7 cellular contexts compared by ENCODE assay signal in genomic region chr1:112675728-112676381, GRCh38. TPM values are rescaled to one million over a fixed set of nuclear protein-coding genes. Genes with fewer than 3 reads are reported as not detected.
DNase-seq lines count a peak whose midpoint lies in the region; ATAC-seq, FAIRE-seq and TF ChIP-seq lines count a peak whose summit lies in the region.

No MANE protein-coding gene starts in this region.

- H3K9me1 ChIP-seq in keratinocyte (ENCODE audit: control insufficient read depth, extremely low read depth, insufficient read depth, low read length): no peaks in the 10 kb centered on the region

- TF ChIP-seq CTCF in keratinocyte (optimal IDR thresholded peaks at IDR 0.05 in 1 of 3, IDR thresholded peaks at IDR 0.05 in 1 of 3, conservative IDR thresholded peaks at IDR 0.05 in 1 of 3; ENCODE audit: extremely low read depth in 1 of 3, insufficient read depth in 2 of 3, low read length in 3 of 3) (no peak), stomach (IDR thresholded peaks at IDR 0.05) (no peak)

- H3K36me3 ChIP-seq in HUES48 (ENCODE audit: control insufficient read depth, insufficient read depth, low read length) (peaks cover 7% of the 10 kb centered on the region; the same call in 1 of the 2 replicates), keratinocyte (ENCODE audit: control insufficient read depth in 2 of 2, extremely low read depth in 1 of 2, insufficient read depth in 2 of 2, low read length in 2 of 2) (peaks cover 3% of the 10 kb centered on the region in 2 experiments), stomach (peaks cover 8 to 14% (median 12%) of the 10 kb centered on the region in 4 donors)

- peaks cover 19% of the 10 kb centered on the region for H3K27me3 ChIP-seq in HUES48 (ENCODE audit: control insufficient read depth, insufficient read depth, low read length)
- no peaks in the 10 kb centered on the region for H3K27me3 ChIP-seq in keratinocyte (ENCODE audit: control insufficient read depth, extremely low read depth, insufficient read depth, low read length)
- H3K27me3 ChIP-seq in stomach: no peaks in the 10 kb centered on the region

- no peaks in the 10 kb centered on the region for H3K9me3 ChIP-seq in HUES48 (ENCODE audit: control insufficient read depth, insufficient read depth, low read length)
- no peaks in the 10 kb centered on the region for H3K9me3 ChIP-seq in keratinocyte (ENCODE audit: control insufficient read depth, low read depth, low read length)
- H3K9me3 ChIP-seq in stomach: no peaks in the 10 kb centered on the region

- H3K4me1 ChIP-seq in HUES48 (ENCODE audit: control insufficient read depth, insufficient read depth, low read length) (peaks cover 39% of the 10 kb centered on the region), keratinocyte (ENCODE audit: control insufficient read depth, extremely low read depth, insufficient read depth, low read length) (peaks cover 20% of the 10 kb centered on the region), stomach (peaks cover 11 to 28% (median 27%) of the 10 kb centered on the region in 4 donors)

- H3K36me3 Mint-ChIP-seq in activated naive CD4-positive, alpha-beta T cell treated with anti-CD3 and anti-CD28 coated beads, Interleukin-2, amount 50 U/mL, for 72 hours: peaks cover 7 to 34% of the 10 kb centered on the region in 2 donors

- DNase-seq in activated naive CD4-positive, alpha-beta T cell treated with anti-CD3 and anti-CD28 coated beads, Interleukin-2, amount 50 U/mL, for 72 hours (ENCODE audit: low spot score in 2 of 2): no peak
- DNase-seq in keratinocyte (ENCODE audit: low read depth, low spot score) (no peak), stomach (no peak), globus pallidus (ENCODE audit: low spot score) (no peak), OCI-M2 (lab: John Stamatoyannopoulos, UW; ENCODE audit: unreplicated experiment) (no peak)

- H3K27ac Mint-ChIP-seq in activated naive CD4-positive, alpha-beta T cell treated with anti-CD3 and anti-CD28 coated beads, Interleukin-2, amount 50 U/mL, for 72 hours: peak overlapping the region; percentile 33 to 84

- no peak for TF ChIP-seq EP300 in stomach (IDR thresholded peaks at IDR 0.05)

- H3K79me2 ChIP-seq in keratinocyte (ENCODE audit: control insufficient read depth, insufficient read depth, low read length): peaks cover 16% of the 10 kb centered on the region

- no peak for FAIRE-seq in keratinocyte (lab: Jason Lieb, UNC)

- ATAC-seq in activated naive CD4-positive, alpha-beta T cell treated with anti-CD3 and anti-CD28 coated beads, Interleukin-2, amount 50 U/mL, for 72 hours: no peak
- no peak for ATAC-seq in HG03045 (IDR thresholded peaks at IDR 0.05; ENCODE audit: unreplicated experiment)

- no peak overlapping the region for H3K27ac ChIP-seq in HUES48 (ENCODE audit: low read depth, low read length)
- H3K27ac ChIP-seq in keratinocyte (ENCODE audit: control insufficient read depth, insufficient read depth, low read length): peak overlapping the region; percentile 80
- peak overlapping the region; percentile 84 to 96 (median 95) for H3K27ac ChIP-seq in stomach

- no peaks in the 10 kb centered on the region for H4K20me1 ChIP-seq in keratinocyte (ENCODE audit: control insufficient read depth, extremely low read depth, insufficient read depth, low read length)

- no peaks in the 10 kb centered on the region for H3K9me3 Mint-ChIP-seq in activated naive CD4-positive, alpha-beta T cell treated with anti-CD3 and anti-CD28 coated beads, Interleukin-2, amount 50 U/mL, for 72 hours

- no peak for TF ChIP-seq POLR2A in stomach (IDR thresholded peaks at IDR 0.05)

- 37 to 43% (median 41%) methylated on average over 7 of the region's 7 CpGs for WGBS in stomach, 5 donors

- dilution Hi-C loops in keratinocyte (cut with MboI; ENCODE audit: extremely low pct_ligation_motif_present, low sequenced_read_pairs): no loop called here

- intact Hi-C loops in stomach (cut with DNase I; ENCODE audit: low total_unique reads): no loop called here

- no peak overlapping the region for H2AFZ ChIP-seq in keratinocyte (ENCODE audit: control insufficient read depth, low read length)

- peak overlapping the region; percentile 94 for H3K4me2 ChIP-seq in keratinocyte (ENCODE audit: control insufficient read depth, extremely low read depth, insufficient read depth, low read depth, low read length)

- peak overlapping the region; percentile 91 for H3K4me3 ChIP-seq in HUES48 (ENCODE audit: low read depth, low read length)
- H3K4me3 ChIP-seq in keratinocyte (ENCODE audit: control insufficient read depth in 2 of 3, extremely low read depth in 1 of 3, insufficient read depth in 2 of 3, low read depth in 1 of 3, low read length in 3 of 3): peak overlapping the region; percentile 79 to 90 (median 85)
- H3K4me3 ChIP-seq in stomach: peak overlapping the region; percentile 80 to 88 (median 84)

- H3K9ac ChIP-seq in HUES48 (ENCODE audit: low read depth, low read length): peak overlapping the region; percentile 76; the same call in 1 of the 2 replicates
- H3K9ac ChIP-seq in keratinocyte (ENCODE audit: control insufficient read depth, extremely low read depth, insufficient read depth, low read length): peak overlapping the region; percentile 84

RNA-seq across cellular contexts. Expression of gene MOV10, which starts 1.4 kb away (rescaled TPM):
- 100 to 1,000 TPM in 1 of 2 donors, 10 to 100 TPM in 1; 81.5 to 122 TPM for total RNA-seq in activated naive CD4-positive, alpha-beta T cell treated with anti-CD3 and anti-CD28 coated beads, Interleukin-2, amount 50 U/mL, for 72 hours
- 28.6 to 39.2 TPM (median 30.6 TPM) in 3 replicates for polyA plus RNA-seq in keratinocyte
- 36.0 TPM for polyA plus RNA-seq in keratinocyte (2011; ENCODE audit: low read depth)
- 20.5 and 26.0 TPM in 2 replicates for polyA plus RNA-seq in keratinocyte (2011; cell fraction: cytosol; rRNA removed)
- 86.0 and 114 TPM in 2 replicates for polyA plus RNA-seq in keratinocyte (2011; cell fraction: nucleus; rRNA removed)
- 35.4 and 47.6 TPM in 2 replicates for polyA plus RNA-seq in keratinocyte (2012; ENCODE audit: low replicate concordance)
- 37.8 to 59.4 TPM (median 52.1 TPM) in 3 replicates for polyA minus RNA-seq in keratinocyte
- 49.7 TPM for polyA minus RNA-seq in keratinocyte (2011; cell fraction: cytosol; rRNA and poly(A)+ RNA removed)
- polyA minus RNA-seq in keratinocyte (2011; cell fraction: nucleus; rRNA and poly(A)+ RNA removed): 53.8 and 55.9 TPM in 2 replicates
- 100 to 1,000 TPM in 1 of 5 donors, 10 to 100 TPM in 4; 25.9 to 137 (median 79.0) TPM for total RNA-seq in stomach
- 10 to 100 TPM; 43.2 to 86.9 (median 54.5) TPM for polyA plus RNA-seq in stomach

RNA-seq across cellular contexts. Expression of gene RHOC, which starts 31.1 kb away (rescaled TPM):
- total RNA-seq in activated naive CD4-positive, alpha-beta T cell treated with anti-CD3 and anti-CD28 coated beads, Interleukin-2, amount 50 U/mL, for 72 hours: 10 to 100 TPM; 62.4 to 81.8 TPM
- 639 to 942 TPM (median 813 TPM) in 3 replicates for polyA plus RNA-seq in keratinocyte
- polyA plus RNA-seq in keratinocyte (2011; ENCODE audit: low read depth): 318 TPM
- polyA plus RNA-seq in keratinocyte (2011; cell fraction: cytosol; rRNA removed): 729 and 994 TPM in 2 replicates
- 447 and 491 TPM in 2 replicates for polyA plus RNA-seq in keratinocyte (2011; cell fraction: nucleus; rRNA removed)
- 415 and 728 TPM in 2 replicates for polyA plus RNA-seq in keratinocyte (2012; ENCODE audit: low replicate concordance)
- polyA minus RNA-seq in keratinocyte: 503 to 721 TPM (median 560 TPM) in 3 replicates
- polyA minus RNA-seq in keratinocyte (2011; cell fraction: cytosol; rRNA and poly(A)+ RNA removed): 621 TPM
- 137 and 149 TPM in 2 replicates for polyA minus RNA-seq in keratinocyte (2011; cell fraction: nucleus; rRNA and poly(A)+ RNA removed)
- total RNA-seq in stomach: 100 to 1,000 TPM in 4 of 5 donors, 10 to 100 TPM in 1; 99.8 to 149 (median 113) TPM
- 100 to 1,000 TPM; 159 to 375 (median 244) TPM for polyA plus RNA-seq in stomach

RNA-seq across cellular contexts. Expression of gene PPM1J, which starts 39.3 kb away (rescaled TPM):
- 1 to 10 TPM in 1 of 2 donors, under 1 TPM in 1; 0.46 to 1.8 TPM for total RNA-seq in activated naive CD4-positive, alpha-beta T cell treated with anti-CD3 and anti-CD28 coated beads, Interleukin-2, amount 50 U/mL, for 72 hours
- polyA plus RNA-seq in keratinocyte (7.7 to 14.2 TPM (median 7.7 TPM) in 3 replicates), stomach (1 to 10 TPM in 1 of 3 donors, under 1 TPM in 1, not detected in 1; 0.50 to 4.0 TPM)
- 1.3 TPM for polyA plus RNA-seq in keratinocyte (2011; ENCODE audit: low read depth)
- polyA plus RNA-seq in keratinocyte (2011; cell fraction: cytosol; rRNA removed): 5.5 and 8.3 TPM in 2 replicates
- polyA plus RNA-seq in keratinocyte (2011; cell fraction: nucleus; rRNA removed): 32.6 and 41.3 TPM in 2 replicates
- polyA plus RNA-seq in keratinocyte (2012; ENCODE audit: low replicate concordance): 7.1 and 7.8 TPM in 2 replicates
- 4.0 to 7.7 TPM (median 6.9 TPM) in 3 replicates for polyA minus RNA-seq in keratinocyte
- 6.9 TPM for polyA minus RNA-seq in keratinocyte (2011; cell fraction: cytosol; rRNA and poly(A)+ RNA removed)
- 3.6 and 3.9 TPM in 2 replicates for polyA minus RNA-seq in keratinocyte (2011; cell fraction: nucleus; rRNA and poly(A)+ RNA removed)
- 1 to 10 TPM in 1 of 5 donors, under 1 TPM in 1, not detected in 3; 0.87 to 1.3 TPM for total RNA-seq in stomach

RNA-seq across cellular contexts. Expression of gene CAPZA1, which starts 56.2 kb away (rescaled TPM):
- 100 to 1,000 TPM; 250 to 276 TPM for total RNA-seq in activated naive CD4-positive, alpha-beta T cell treated with anti-CD3 and anti-CD28 coated beads, Interleukin-2, amount 50 U/mL, for 72 hours
- 151 to 239 TPM (median 221 TPM) in 3 replicates for polyA plus RNA-seq in keratinocyte
- polyA plus RNA-seq in keratinocyte (2011; ENCODE audit: low read depth): 220 TPM
- polyA plus RNA-seq in keratinocyte (2011; cell fraction: cytosol; rRNA removed): 164 and 254 TPM in 2 replicates
- 166 and 240 TPM in 2 replicates for polyA plus RNA-seq in keratinocyte (2011; cell fraction: nucleus; rRNA removed)
- polyA plus RNA-seq in keratinocyte (2012; ENCODE audit: low replicate concordance): 118 and 146 TPM in 2 replicates
- 33.1 to 433 TPM (median 188 TPM) in 3 replicates for polyA minus RNA-seq in keratinocyte
- 265 TPM for polyA minus RNA-seq in keratinocyte (2011; cell fraction: cytosol; rRNA and poly(A)+ RNA removed)
- 93.3 and 181 TPM in 2 replicates for polyA minus RNA-seq in keratinocyte (2011; cell fraction: nucleus; rRNA and poly(A)+ RNA removed)
- 100 to 1,000 TPM in 1 of 5 donors, 10 to 100 TPM in 4; 15.8 to 257 (median 73.2) TPM for total RNA-seq in stomach
- polyA plus RNA-seq in stomach: 10 to 100 TPM; 59.4 to 78.2 (median 60.8) TPM

RNA-seq across cellular contexts. Expression of gene ST7L, which starts 56.9 kb away (rescaled TPM):
- total RNA-seq in activated naive CD4-positive, alpha-beta T cell treated with anti-CD3 and anti-CD28 coated beads, Interleukin-2, amount 50 U/mL, for 72 hours: 10 to 100 TPM; 10.5 to 11.4 TPM
- polyA plus RNA-seq in keratinocyte (7.7 to 13.4 TPM (median 10.3 TPM) in 3 replicates), stomach (10 to 100 TPM in 1 of 3 donors, 1 to 10 TPM in 2; 7.3 to 15.0 (median 7.6) TPM)
- 16.9 TPM for polyA plus RNA-seq in keratinocyte (2011; ENCODE audit: low read depth)
- 5.1 and 9.3 TPM in 2 replicates for polyA plus RNA-seq in keratinocyte (2011; cell fraction: cytosol; rRNA removed)
- 14.3 and 16.3 TPM in 2 replicates for polyA plus RNA-seq in keratinocyte (2011; cell fraction: nucleus; rRNA removed)
- 11.3 and 11.7 TPM in 2 replicates for polyA plus RNA-seq in keratinocyte (2012; ENCODE audit: low replicate concordance)
- polyA minus RNA-seq in keratinocyte: 4.0 to 15.7 TPM (median 6.2 TPM) in 3 replicates
- polyA minus RNA-seq in keratinocyte (2011; cell fraction: cytosol; rRNA and poly(A)+ RNA removed): 3.6 TPM
- polyA minus RNA-seq in keratinocyte (2011; cell fraction: nucleus; rRNA and poly(A)+ RNA removed): 9.2 and 9.7 TPM in 2 replicates
- total RNA-seq in stomach: 10 to 100 TPM in 3 of 5 donors, 1 to 10 TPM in 2; 3.5 to 85.7 (median 24.6) TPM
